Comparison of ENCODE assay signal across 7 cellular contexts in the genomic region with DNA sequence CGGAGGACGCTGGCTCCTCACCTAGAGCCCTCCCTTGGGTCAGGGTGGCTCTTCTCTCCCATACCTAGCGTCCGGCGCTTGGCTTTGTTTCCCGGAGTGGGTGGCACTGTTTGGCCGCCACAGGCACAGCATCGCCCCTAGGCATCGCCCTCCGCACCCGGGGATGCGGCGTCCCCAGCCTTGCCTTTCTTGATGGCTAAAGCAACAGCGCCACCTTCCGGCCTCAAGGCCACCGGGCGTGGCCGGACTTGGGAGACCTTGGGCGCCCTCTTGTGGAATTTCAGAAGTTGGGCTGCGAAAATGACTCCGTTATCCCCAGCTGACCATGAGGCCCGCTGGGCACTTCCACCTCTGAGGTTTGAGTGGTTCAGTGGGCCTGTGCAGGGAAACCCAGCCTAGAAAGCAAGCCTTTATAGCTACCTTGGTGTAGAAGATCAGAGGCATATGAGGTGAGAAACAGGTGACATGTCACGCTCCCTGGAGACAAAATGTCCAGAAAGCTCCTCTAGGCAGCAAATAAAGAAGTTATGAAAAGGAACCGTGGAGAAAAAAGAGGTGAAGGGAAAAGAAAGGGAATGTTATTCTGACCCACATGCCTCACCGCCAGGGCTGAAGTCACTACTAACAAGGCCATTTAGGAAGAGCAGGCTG.
DNase-seq lines count a peak whose midpoint lies in the region; ATAC-seq and TF ChIP-seq lines count a peak whose summit lies in the region.

No MANE protein-coding gene starts in this region.

- DNase-seq in NCI-H2029 treated with DMSO at 0.1 percent for 48 hours (lab: John Stamatoyannopoulos, UW) = peak; percentile 68
- peak; percentile 73 for DNase-seq in T1000 (lab: John Stamatoyannopoulos, UW)
- peak; percentile 95 for DNase-seq in astrocyte of the cerebellum (ENCODE audit: low read depth)
- DNase-seq in hippocampal formation (lab: John Stamatoyannopoulos, UW) = peak; percentile 85 to 90
- DNase-seq in skeletal muscle cell (ENCODE audit: low read depth) = peak; percentile 76

- in situ Hi-C loops in astrocyte of the cerebellum (cut with HindIII; ENCODE audit: low sequenced_read_pairs) = loop anchor here (5.0 kb wide), 1 partner anchor 425 kb away; no protein-coding TSS in a partner anchor

- H3K4me3 ChIP-seq in astrocyte of the cerebellum (ENCODE audit: low read depth, low read length) (no peak overlapping the region), skeletal muscle cell (ENCODE audit: low read depth, low read length) (peak overlapping the region; percentile 9)

- peak; percentile 87 for ATAC-seq in GM18511 (IDR thresholded peaks at IDR 0.05; ENCODE audit: unreplicated experiment)
- ATAC-seq in HG03025 (IDR thresholded peaks at IDR 0.05; ENCODE audit: low FRiP score, unreplicated experiment) = peak; percentile 66

- peak; percentile 99 for TF ChIP-seq CTCF in astrocyte of the cerebellum (IDR thresholded peaks at IDR 0.05; ENCODE audit: low read depth, low read length, missing control alignments)
